In genomic region chr18:6879508-6880195, GRCh38 we compare ENCODE assay signal across 17 cellular contexts.
DNase-seq lines count a peak whose midpoint lies in the region; ATAC-seq and TF ChIP-seq lines count a peak whose summit lies in the region.
"Had no signal": no experiment of that assay in that cellular context is flagged by ENCODE, and none has a peak within 500 bp of the region (broad histone marks: within the 10 kb centered on the region; RNA-seq: fewer than 3 reads in every experiment).

No MANE protein-coding gene starts in this region.

- H3K36me3 Mint-ChIP-seq in chondrocyte (ENCODE audit: low read depth) (peaks cover 4% of the 10 kb centered on the region), type B pancreatic cell (peaks cover 32% of the 10 kb centered on the region)
- H3K36me3 Mint-ChIP-seq: CD8-positive, alpha-beta memory T cell had no signal

- H3K27me3 ChIP-seq in NT2/D1 (ENCODE audit: insufficient read depth, insufficient read length), result no peaks in the 10 kb centered on the region
- H3K27me3 ChIP-seq: BLaER1 had no signal

- no peak overlapping the region for H3K4me3 ChIP-seq in NT2/D1 (ENCODE audit: insufficient read length, low read depth)
- H3K4me3 ChIP-seq: BLaER1 had no signal

- peaks cover 6% of the 10 kb centered on the region for H3K4me1 ChIP-seq in NT2/D1 (ENCODE audit: insufficient read depth, insufficient read length)
- H3K4me1 ChIP-seq: BLaER1 had no signal

- H3K9me3 ChIP-seq in NT2/D1 (ENCODE audit: insufficient read depth, low read length), result no peaks in the 10 kb centered on the region
- H3K9me3 ChIP-seq: BLaER1 had no signal

- H3K27me3 Mint-ChIP-seq in chondrocyte (ENCODE audit: low read depth), result no peaks in the 10 kb centered on the region
- H3K27me3 Mint-ChIP-seq in type B pancreatic cell, result no peaks in the 10 kb centered on the region
- H3K27me3 Mint-ChIP-seq: CD8-positive, alpha-beta memory T cell had no signal

- peaks cover 56% of the 10 kb centered on the region for H3K4me1 Mint-ChIP-seq in chondrocyte (ENCODE audit: low read depth)
- peaks cover 52% of the 10 kb centered on the region for H3K4me1 Mint-ChIP-seq in type B pancreatic cell (ENCODE audit: unreplicated experiment)
- H3K4me1 Mint-ChIP-seq: CD8-positive, alpha-beta memory T cell had no signal

- no peak overlapping the region for H3K27ac Mint-ChIP-seq in chondrocyte (ENCODE audit: unreplicated experiment)
- H3K27ac Mint-ChIP-seq in type B pancreatic cell, result peak overlapping the region; percentile 46
- H3K27ac Mint-ChIP-seq: CD8-positive, alpha-beta memory T cell had no signal

- TF ChIP-seq CTCF in chondrocyte (IDR thresholded peaks at IDR 0.05) (peak; percentile 13), type B pancreatic cell (conservative IDR thresholded peaks at IDR 0.05) (no peak)

- DNase-seq in NT2/D1 (ENCODE audit: low read depth, low spot score) (peak; percentile 11), chondrocyte (ENCODE audit: low spot score) (no peak), iPS DF 19.7 (ENCODE audit: low read depth, low spot score) (peak; percentile 38), type B pancreatic cell (ENCODE audit: extremely low spot score, unreplicated experiment) (no peak), NCI-H2171 treated with DMSO at 0.1 percent for 48 hours (lab: John Stamatoyannopoulos, UW) (no peak)
- DNase-seq in activated T-cell treated with anti-CD3 and anti-CD28 coated beads, Interleukin-2, amount 50 U/mL, for 1 hour, result no peak
- DNase-seq: CD8-positive, alpha-beta memory T cell; DND-41; GDM1; Karpas-422; MM.1S; NCI-H1105; NCI-H187; NCI-H526 treated with DMSO at 0.1 percent for 48 hours; SHP77 treated with DMSO at 0.1 percent for 48 hours had no signal

- no peak for ATAC-seq in GM21717 (IDR thresholded peaks at IDR 0.05; ENCODE audit: unreplicated experiment)

- H3K9me3 Mint-ChIP-seq in chondrocyte (ENCODE audit: low read depth), result no peaks in the 10 kb centered on the region
- peaks cover 4% of the 10 kb centered on the region for H3K9me3 Mint-ChIP-seq in type B pancreatic cell

- no peak overlapping the region for H3K9ac ChIP-seq in NT2/D1 (ENCODE audit: insufficient read length, low read depth)
- H3K9ac ChIP-seq: BLaER1 had no signal

- H3K36me3 ChIP-seq in NT2/D1 (ENCODE audit: insufficient read depth, insufficient read length, low read length), result no peaks in the 10 kb centered on the region
- H3K36me3 ChIP-seq: BLaER1 had no signal

- H3K4me3 Mint-ChIP-seq in chondrocyte (ENCODE audit: unreplicated experiment) (no peak overlapping the region), type B pancreatic cell (peak overlapping the region; percentile 21)
- H3K4me3 Mint-ChIP-seq: CD8-positive, alpha-beta memory T cell had no signal

Comparison
In these comparisons a context has a peak if more than half of its experiments do, and no peak if none do; other contexts are left out.
1. DNase-seq: peak in NT2/D1 (single experiment) and iPS DF 19.7 (single experiment); none in chondrocyte (single experiment), type B pancreatic cell (single experiment), NCI-H2171 treated with DMSO at 0.1 percent for 48 hours (single experiment) and activated T-cell treated with anti-CD3 and anti-CD28 coated beads, Interleukin-2, amount 50 U/mL, for 1 hour (single experiment).